Comparison of ENCODE assay signal across 18 cellular contexts in the genomic region with DNA sequence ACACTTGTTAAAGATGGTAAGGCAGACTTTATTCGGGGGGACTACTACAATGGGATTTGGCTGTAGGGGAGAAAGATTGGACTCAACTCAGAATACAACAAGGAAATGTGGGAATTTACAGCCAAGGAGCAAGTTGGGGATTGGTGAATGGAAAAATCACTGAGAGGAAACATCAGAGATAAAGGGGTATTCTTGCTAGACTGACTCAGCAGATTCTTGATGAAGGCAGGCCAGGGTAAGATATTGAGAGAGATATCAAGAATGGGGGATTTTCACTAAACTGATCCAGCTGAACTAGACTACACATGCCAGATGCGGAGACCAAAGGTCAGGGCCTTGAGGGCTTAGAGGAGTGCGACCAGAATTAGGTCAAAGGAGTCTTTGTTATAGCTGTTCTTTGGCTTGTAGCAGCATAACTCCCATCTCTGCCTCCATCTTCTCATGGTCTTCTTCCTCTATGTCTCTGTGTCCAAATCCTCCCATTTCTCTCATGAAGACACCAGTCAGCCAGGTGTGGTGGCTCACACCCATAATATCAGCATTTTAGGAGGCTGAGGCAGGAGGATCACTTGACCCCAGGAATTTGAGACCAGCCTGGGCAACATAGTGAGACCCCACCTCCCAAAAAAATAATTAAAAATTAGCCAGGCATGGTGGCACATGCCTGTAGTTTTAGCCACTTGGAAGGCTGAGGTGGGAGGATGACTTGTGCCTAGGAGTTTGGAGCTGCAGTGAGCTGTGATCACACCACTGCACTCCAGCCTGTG. TPM values are rescaled to one million over a fixed set of nuclear protein-coding genes. Genes with fewer than 3 reads are reported as not detected.
DNase-seq lines count a peak whose midpoint lies in the region; FAIRE-seq and TF ChIP-seq lines count a peak whose summit lies in the region.
"Had no signal": no experiment of that assay in that cellular context is flagged by ENCODE, and none has a peak within 500 bp of the region (broad histone marks: within the 10 kb centered on the region; RNA-seq: fewer than 3 reads in every experiment).

No MANE protein-coding gene starts in this region.

- H3K27ac ChIP-seq in astrocyte (ENCODE audit: low read depth, low read length) (no peak overlapping the region), smooth muscle cell (ENCODE audit: low read depth) (peak overlapping the region; percentile 69), RWPE1 (no peak overlapping the region)
- H3K27ac ChIP-seq: BLaER1, GM23248 had no signal

- H3K36me3 Mint-ChIP-seq in HFFc6 (ENCODE audit: low read depth) (peaks cover 33% of the 10 kb centered on the region), astrocyte (ENCODE audit: low read depth, unreplicated experiment) (peaks cover 7% of the 10 kb centered on the region), nephron (ENCODE audit: low read depth) (no peaks in the 10 kb centered on the region)
- H3K36me3 Mint-ChIP-seq in activated CD4-positive, alpha-beta memory T cell treated with anti-CD3 and anti-CD28 coated beads, Interleukin-2, amount 10 ng/mL, durations not matched to agents 7 days and 5 days (ENCODE audit: low read depth): no peaks in the 10 kb centered on the region
- H3K36me3 Mint-ChIP-seq: CD14-positive monocyte; CD4-positive, alpha-beta memory T cell had no signal

- no peaks in the 10 kb centered on the region for H3F3A ChIP-seq in smooth muscle cell (ENCODE audit: low read depth)

- H3K27me3 ChIP-seq in astrocyte (ENCODE audit: insufficient read depth, low read length) (no peaks in the 10 kb centered on the region), smooth muscle cell (ENCODE audit: low read depth) (no peaks in the 10 kb centered on the region)
- H3K27me3 ChIP-seq: BLaER1 had no signal

- DNase-seq in HFFc6: no peak
- DNase-seq in astrocyte (ENCODE audit: low read depth): no peak
- DNase-seq in smooth muscle cell (lab: John Stamatoyannopoulos, UW; ENCODE audit: unreplicated experiment): no peak
- DNase-seq in activated CD4-positive, alpha-beta memory T cell treated with anti-CD3 and anti-CD28 coated beads, Interleukin-2, amount 10 ng/mL, durations not matched to agents 7 days and 5 days: no peak
- no peak for DNase-seq in RWPE1 (ENCODE audit: low spot score)
- no peak for DNase-seq in activated CD4-positive, alpha-beta T cell treated with anti-CD3 and anti-CD28 coated beads, Interleukin-2, amount 50 U/mL, for 4 hours
- DNase-seq: CD4-positive, alpha-beta memory T cell; DMS153; DMS79; GDM1; HCEC 1CT; KBM-7 had no signal

- no peak for TF ChIP-seq CTCF in HFFc6 (IDR thresholded peaks at IDR 0.05)
- no peak for TF ChIP-seq CTCF in astrocyte (IDR thresholded peaks at IDR 0.05; ENCODE audit: insufficient read depth, low read depth, low read length)
- no peak for TF ChIP-seq CTCF in nephron (IDR thresholded peaks at IDR 0.05; ENCODE audit: unreplicated experiment in 3 of 3)
- TF ChIP-seq CTCF in smooth muscle cell (IDR thresholded peaks at IDR 0.05; ENCODE audit: borderline replicate concordance, insufficient read depth, poor library complexity, severe bottlenecking): no peak
- no peak for TF ChIP-seq CTCF in RWPE1 (conservative IDR thresholded peaks at IDR 0.05; ENCODE audit: low read depth)

- H3K9me3 Mint-ChIP-seq in HFFc6: peaks cover 22% of the 10 kb centered on the region
- peaks cover 8% of the 10 kb centered on the region for H3K9me3 Mint-ChIP-seq in astrocyte (ENCODE audit: unreplicated experiment)
- peaks cover 8% of the 10 kb centered on the region for H3K9me3 Mint-ChIP-seq in nephron
- no peaks in the 10 kb centered on the region for H3K9me3 Mint-ChIP-seq in activated CD4-positive, alpha-beta memory T cell treated with anti-CD3 and anti-CD28 coated beads, Interleukin-2, amount 10 ng/mL, durations not matched to agents 7 days and 5 days

- CTCF ChIA-PET in activated CD4-positive, alpha-beta memory T cell treated with anti-CD3 and anti-CD28 coated beads, Interleukin-2, amount 10 ng/mL, durations not matched to agents 7 days and 5 days (lab: Charles Lee): interaction anchor here (1.3 kb wide), 1 partner anchor 20 kb away, joined by 3 read pairs; the partner anchor contains the start of gene CHD9
- CTCF ChIA-PET in RWPE1 (lab: Yijun Ruan, JAX): no interaction called here

- H3K27me3 Mint-ChIP-seq in HFFc6 (ENCODE audit: insufficient read depth) (no peaks in the 10 kb centered on the region; the same call in none of the 2 replicates), astrocyte (ENCODE audit: low read depth, unreplicated experiment) (no peaks in the 10 kb centered on the region), nephron (ENCODE audit: low read depth) (peaks cover 6% of the 10 kb centered on the region)
- H3K27me3 Mint-ChIP-seq in activated CD4-positive, alpha-beta memory T cell treated with anti-CD3 and anti-CD28 coated beads, Interleukin-2, amount 10 ng/mL, durations not matched to agents 7 days and 5 days: peaks cover 12% of the 10 kb centered on the region

- H3K4me2 ChIP-seq in astrocyte (ENCODE audit: low read length) (no peak overlapping the region), smooth muscle cell (no peak overlapping the region)
- H3K4me2 ChIP-seq: BLaER1 had no signal

- H3K36me3 ChIP-seq in astrocyte (ENCODE audit: insufficient read depth, low read length) (no peaks in the 10 kb centered on the region), smooth muscle cell (ENCODE audit: low read depth) (no peaks in the 10 kb centered on the region)
- H3K36me3 ChIP-seq: BLaER1 had no signal

- no peaks in the 10 kb centered on the region for H3K4me1 ChIP-seq in astrocyte (ENCODE audit: insufficient read depth, low read length)
- H3K4me1 ChIP-seq in smooth muscle cell (ENCODE audit: low read depth): peaks cover 6% of the 10 kb centered on the region

- H3K27ac Mint-ChIP-seq in HFFc6 (peak overlapping the region; percentile 71), astrocyte (ENCODE audit: unreplicated experiment) (peak overlapping the region; percentile 17), nephron (peak overlapping the region in 2 of 3 experiments; percentile 32 to 51)
- H3K27ac Mint-ChIP-seq in activated CD4-positive, alpha-beta memory T cell treated with anti-CD3 and anti-CD28 coated beads, Interleukin-2, amount 10 ng/mL, durations not matched to agents 7 days and 5 days: no peak overlapping the region
- H3K27ac Mint-ChIP-seq: CD4-positive, alpha-beta memory T cell had no signal

- H3K4me3 Mint-ChIP-seq in HFFc6 (no peak overlapping the region; the same call in 1 of the 2 replicates), astrocyte (ENCODE audit: unreplicated experiment) (no peak overlapping the region), nephron (no peak overlapping the region)
- no peak overlapping the region for H3K4me3 Mint-ChIP-seq in activated CD4-positive, alpha-beta memory T cell treated with anti-CD3 and anti-CD28 coated beads, Interleukin-2, amount 10 ng/mL, durations not matched to agents 7 days and 5 days
- H3K4me3 Mint-ChIP-seq: CD14-positive monocyte; CD4-positive, alpha-beta memory T cell had no signal

- H4K20me1 ChIP-seq in astrocyte (ENCODE audit: insufficient read depth, low read length): no peaks in the 10 kb centered on the region
- no peaks in the 10 kb centered on the region for H4K20me1 ChIP-seq in smooth muscle cell (ENCODE audit: low read depth)
- H4K20me1 ChIP-seq: BLaER1 had no signal

- H3K4me1 Mint-ChIP-seq in HFFc6 (ENCODE audit: low read depth): peaks cover 45% of the 10 kb centered on the region
- peaks cover 10% of the 10 kb centered on the region for H3K4me1 Mint-ChIP-seq in astrocyte (ENCODE audit: low read depth, unreplicated experiment)
- peaks cover 29% of the 10 kb centered on the region for H3K4me1 Mint-ChIP-seq in nephron
- H3K4me1 Mint-ChIP-seq in activated CD4-positive, alpha-beta memory T cell treated with anti-CD3 and anti-CD28 coated beads, Interleukin-2, amount 10 ng/mL, durations not matched to agents 7 days and 5 days: no peaks in the 10 kb centered on the region
- H3K4me1 Mint-ChIP-seq: CD4-positive, alpha-beta memory T cell had no signal

- H2AFZ ChIP-seq in astrocyte (ENCODE audit: low read depth, low read length) (no peak overlapping the region), smooth muscle cell (ENCODE audit: low read depth) (no peak overlapping the region)
- H2AFZ ChIP-seq: GM23248 had no signal

- FAIRE-seq in astrocyte (lab: Jason Lieb, UNC): no peak
- FAIRE-seq: GM12892, GM18507 had no signal

- no peak overlapping the region for H3K4me3 ChIP-seq in astrocyte (ENCODE audit: insufficient read depth, low read depth, low read length)
- no peak overlapping the region for H3K4me3 ChIP-seq in smooth muscle cell
- H3K4me3 ChIP-seq: BLaER1, GM23248 had no signal

- no peaks in the 10 kb centered on the region for H3K79me2 ChIP-seq in astrocyte (ENCODE audit: insufficient read depth, low read length)
- H3K79me2 ChIP-seq in smooth muscle cell (ENCODE audit: low read depth): no peaks in the 10 kb centered on the region

- WGBS in smooth muscle cell (ENCODE audit: low lambda C conversion rate): 81% methylated on average over 3 of the region's 3 CpGs

- H3K9ac ChIP-seq in astrocyte (ENCODE audit: low read length) (no peak overlapping the region), smooth muscle cell (ENCODE audit: low read depth) (no peak overlapping the region)
- H3K9ac ChIP-seq: BLaER1, GM23248 had no signal

- POLR2A ChIA-PET in activated CD4-positive, alpha-beta memory T cell treated with anti-CD3 and anti-CD28 coated beads, Interleukin-2, amount 10 ng/mL, durations not matched to agents 7 days and 5 days (lab: Charles Lee): no interaction called here
- POLR2A ChIA-PET in RWPE1 (lab: Yijun Ruan, JAX; ENCODE audit: low non-redundant PET): no interaction called here

- H3K9me3 ChIP-seq in astrocyte (ENCODE audit: insufficient read depth, low read depth, low read length) (no peaks in the 10 kb centered on the region), smooth muscle cell (replicated peaks; ENCODE audit: low read depth) (no peaks in the 10 kb centered on the region)

RNA-seq across cellular contexts. Expression of gene CHD9NB, which starts 17.3 kb away (rescaled TPM):
- 1 to 10 TPM; 2.1 to 4.0 (median 3.1) TPM for total RNA-seq in HFFc6 (2021; fragmentation: NEBNext Ultra II Directional; extraction: Animal tissue kit (Norgen Biotek cat#: 25700))
- total RNA-seq in astrocyte: 2.8 and 3.3 TPM in 2 replicates
- not detected in 2 replicates for total RNA-seq in smooth muscle cell
- polyA plus RNA-seq in smooth muscle cell: not detected in 2 replicates
- under 1 TPM; 0.28 to 0.33 TPM for total RNA-seq in activated CD4-positive, alpha-beta memory T cell treated with anti-CD3 and anti-CD28 coated beads, Interleukin-2, amount 10 ng/mL, durations not matched to agents 7 days and 5 days
- total RNA-seq: CD4-positive, alpha-beta memory T cell had no signal
- polyA plus RNA-seq: CD14-positive monocyte; CD4-positive, alpha-beta memory T cell had no signal

RNA-seq across cellular contexts. Expression of gene CHD9, which starts 19.4 kb away (rescaled TPM):
- total RNA-seq in HFFc6 (2021; fragmentation: NEBNext Ultra II Directional; extraction: Animal tissue kit (Norgen Biotek cat#: 25700)): 10 to 100 TPM; 39.7 to 48.8 (median 45.7) TPM
- total RNA-seq in astrocyte: 67.2 and 77.4 TPM in 2 replicates
- 101 and 117 TPM in 2 replicates for total RNA-seq in smooth muscle cell
- polyA plus RNA-seq in smooth muscle cell: 43.7 and 50.6 TPM in 2 replicates
- total RNA-seq in activated CD4-positive, alpha-beta memory T cell treated with anti-CD3 and anti-CD28 coated beads, Interleukin-2, amount 10 ng/mL, durations not matched to agents 7 days and 5 days: 10 to 100 TPM; 21.6 to 23.8 TPM
